ENCODE assay signal across 11 cellular contexts in genomic region chr6:126721581-126722145, GRCh38.
A peak's percentile ranks its signal among the peaks of the same experiment; 100 is the strongest.
DNase-seq lines count a peak whose midpoint lies in the region; ATAC-seq and TF ChIP-seq lines count a peak whose summit lies in the region.
"Had no signal": no experiment of that assay in that cellular context is flagged by ENCODE, and none has a peak within 500 bp of the region (broad histone marks: within the 10 kb centered on the region; RNA-seq: fewer than 3 reads in every experiment).

No MANE protein-coding gene starts in this region.

- peaks cover 29% of the 10 kb centered on the region for H3F3A ChIP-seq in PC-9 (ENCODE audit: insufficient read depth, low read depth)

- peak overlapping the region; percentile 34 for H2AFZ ChIP-seq in PC-9
- no peak overlapping the region for H2AFZ ChIP-seq in osteoblast (ENCODE audit: low read length)

- POLR2A ChIA-PET in PC-9 (lab: Charles Lee; ENCODE audit: unreplicated experiment): interaction anchor here (0.6 kb wide), 1 partner anchor 854 kb away, joined by 8 read pairs; no protein-coding TSS in a partner anchor

- TF ChIP-seq CTCF in PC-9 (conservative IDR thresholded peaks at IDR 0.05) (no peak), osteoblast (IDR thresholded peaks at IDR 0.05; ENCODE audit: extremely low read depth, low read depth, low read length) (no peak), gastrocnemius medialis (IDR thresholded peaks at IDR 0.05 in 4 of 5, conservative IDR thresholded peaks at IDR 0.05 in 1 of 5) (no peak)

- H3K36me3 ChIP-seq in PC-9 (ENCODE audit: low read depth) (no peaks in the 10 kb centered on the region), osteoblast (ENCODE audit: insufficient read depth, low read length) (no peaks in the 10 kb centered on the region), gastrocnemius medialis (no peaks in the 10 kb centered on the region)

- H3K9me2 ChIP-seq in PC-9 (ENCODE audit: insufficient read depth): no peaks in the 10 kb centered on the region; the same call in 1 of the 2 replicates

- in situ Hi-C loops in gastrocnemius medialis (cut with MboI; ENCODE audit: low sequenced_read_pairs in 4 of 4): no loop called here

- H3K79me2 ChIP-seq in PC-9 (ENCODE audit: low read depth) (no peaks in the 10 kb centered on the region), osteoblast (ENCODE audit: insufficient read depth, low read length) (no peaks in the 10 kb centered on the region)

- TF ChIP-seq POLR2A in gastrocnemius medialis (IDR thresholded peaks at IDR 0.05): no peak

- no TSS peak for BruUV-seq in PC-9 (replicated peaks; lab: Mats Ljungman, UMichigan)

- no peaks in the 10 kb centered on the region; the same call in 1 of the 2 replicates for H3K9me3 ChIP-seq in PC-9 (ENCODE audit: insufficient read depth, low read depth)
- no peaks in the 10 kb centered on the region for H3K9me3 ChIP-seq in osteoblast (ENCODE audit: low read depth, low read length)
- H3K9me3 ChIP-seq in gastrocnemius medialis: no peaks in the 10 kb centered on the region

- DNase-seq in Daoy (ENCODE audit: low read depth) (peak; percentile 19), PC-9 (peak; percentile 23 to 95), epithelial cell of prostate (ENCODE audit: low read depth, low spot score) (peak; percentile 86), osteoblast (ENCODE audit: insufficient read length, low spot score, missing footprints) (peak; percentile 85), gastrocnemius medialis (no peak)
- DNase-seq in NK-92 treated with Interleukin-12 subunit alpha and Interleukin-12 subunit beta, amount 100 ng/mL, for 24 hours (lab: John Stamatoyannopoulos, UW): no peak
- DNase-seq: SHP77 had no signal

- CTCF ChIA-PET in PC-9 (lab: Charles Lee): interaction anchor here (0.7 kb wide), 1 partner anchor 13 kb away, joined by 3 read pairs; no protein-coding TSS in a partner anchor

- H4K20me1 ChIP-seq in PC-9 (ENCODE audit: insufficient read depth): no peaks in the 10 kb centered on the region
- no peaks in the 10 kb centered on the region for H4K20me1 ChIP-seq in osteoblast (ENCODE audit: insufficient read depth, low read length)

- H3K27ac ChIP-seq in PC-9: peak overlapping the region; percentile 97
- H3K27ac ChIP-seq in epithelial cell of prostate: peak overlapping the region; percentile 88
- H3K27ac ChIP-seq in osteoblast (ENCODE audit: low read depth, low read length): peak overlapping the region; percentile 75
- H3K27ac ChIP-seq in gastrocnemius medialis: no peak overlapping the region
- H3K27ac ChIP-seq: VCaP had no signal

- H3K4me1 ChIP-seq in PC-9 (replicated peaks; ENCODE audit: insufficient read depth) (peaks cover 41% of the 10 kb centered on the region), osteoblast (ENCODE audit: insufficient read depth, low read length) (peaks cover 13% of the 10 kb centered on the region), gastrocnemius medialis (peaks cover 10 to 11% of the 10 kb centered on the region in 2 donors)

- H3K4me3 ChIP-seq in PC-9 (peak overlapping the region; percentile 15; the same call in 1 of the 2 replicates), osteoblast (ENCODE audit: insufficient read depth, low read length) (no peak overlapping the region), gastrocnemius medialis (no peak overlapping the region)

- H3K27me3 ChIP-seq in PC-9 (ENCODE audit: insufficient read depth, low read depth) (no peaks in the 10 kb centered on the region), osteoblast (ENCODE audit: insufficient read depth, low read length) (no peaks in the 10 kb centered on the region), gastrocnemius medialis (no peaks in the 10 kb centered on the region)

- intact Hi-C loops in PC-9 (cut with micrococcal nuclease; ENCODE audit: unreplicated experiment): loop anchor here (10.0 kb wide), 1 partner anchor 233 kb away; no protein-coding TSS in a partner anchor
- intact Hi-C loops in gastrocnemius medialis (cut with DNase I; ENCODE audit: low total_unique reads): no loop called here

- H3K4me2 ChIP-seq in PC-9: peak overlapping the region; percentile 59
- peak overlapping the region; percentile 29 for H3K4me2 ChIP-seq in osteoblast (ENCODE audit: insufficient read depth, low read length)

- no peak for ATAC-seq in HG03159 (IDR thresholded peaks at IDR 0.05; ENCODE audit: unreplicated experiment)
- no peak for ATAC-seq in gastrocnemius medialis
- no peak for ATAC-seq in HG02973 (IDR thresholded peaks at IDR 0.05; ENCODE audit: unreplicated experiment)
- ATAC-seq: left lobe of liver had no signal

Comparison
In these comparisons a context has a peak if more than half of its experiments do, and no peak if none do; other contexts are left out.
1. DNase-seq: peak in Daoy (single experiment), PC-9 (2 of 2), epithelial cell of prostate (single experiment) and osteoblast (single experiment); none in NK-92 treated with Interleukin-12 subunit alpha and Interleukin-12 subunit beta, amount 100 ng/mL, for 24 hours (single experiment) and gastrocnemius medialis (0 of 2).
2. H3K27ac ChIP-seq: peak in PC-9 (single experiment), epithelial cell of prostate (single experiment) and osteoblast (single experiment); none in gastrocnemius medialis (0 of 4).